25 cellular contexts compared by ENCODE assay signal in the genomic region with DNA sequence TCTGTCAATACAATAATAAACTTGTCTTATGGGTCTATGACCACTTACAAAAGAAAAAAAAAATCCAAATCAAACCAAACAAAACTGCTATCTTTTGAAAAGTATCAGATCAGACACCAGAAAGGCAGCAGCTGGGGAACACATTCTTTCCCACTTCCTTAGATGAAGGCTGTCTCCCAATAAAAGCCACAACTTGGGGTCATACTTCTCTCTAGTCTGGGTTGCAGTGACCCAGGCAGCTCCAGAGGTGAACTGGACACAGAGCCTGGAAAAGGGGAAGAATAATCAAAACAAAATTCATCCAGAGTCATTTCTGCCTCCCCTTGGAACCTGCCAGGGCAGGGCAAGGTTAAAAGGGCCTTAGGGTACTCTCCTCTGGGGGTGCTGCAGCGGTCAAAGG. TPM values are rescaled to one million over a fixed set of nuclear protein-coding genes. Genes with fewer than 3 reads are reported as not detected.
DNase-seq lines count a peak whose midpoint lies in the region; ATAC-seq, FAIRE-seq and TF ChIP-seq lines count a peak whose summit lies in the region.
"Had no signal": no experiment of that assay in that cellular context is flagged by ENCODE, and none has a peak within 500 bp of the region (broad histone marks: within the 10 kb centered on the region; RNA-seq: fewer than 3 reads in every experiment).

No MANE protein-coding gene starts in this region.

- peak overlapping the region; percentile 28 for H4K91ac ChIP-seq in trophoblast cell (ENCODE audit: low read depth, low read length)

- no peak overlapping the region for H2AK5ac ChIP-seq in trophoblast cell (ENCODE audit: low read length)

- H4K12ac ChIP-seq in trophoblast cell (ENCODE audit: low read depth, low read length) = no peak overlapping the region

- H3K4me2 ChIP-seq in trophoblast cell (ENCODE audit: low read length) = no peak overlapping the region
- H3K4me2 ChIP-seq: GM23338 had no signal

- peak overlapping the region; percentile 75 for H2BK12ac ChIP-seq in trophoblast cell (ENCODE audit: low read length)

- H3K4me3 Mint-ChIP-seq in activated T-cell treated with anti-CD3 and anti-CD28 coated beads, Interleukin-2, amount 50 U/mL, for 72 hours = peak overlapping the region in 1 of 2 donors; percentile 3
- no peak overlapping the region for H3K4me3 Mint-ChIP-seq in activated T-cell treated with anti-CD3 and anti-CD28 coated beads, Interleukin-2, amount 50 U/mL, for 4 hours
- H3K4me3 Mint-ChIP-seq in chondrocyte (ENCODE audit: unreplicated experiment) = no peak overlapping the region
- H3K4me3 Mint-ChIP-seq: activated CD4-positive, alpha-beta T cell treated with anti-CD3 and anti-CD28 coated beads, Interleukin-2, amount 10 ng/mL, durations not matched to agents 24 days and 14 days; activated naive CD8-positive, alpha-beta T cell; GM23338 had no signal

- no peaks in the 10 kb centered on the region for H3K27me3 Mint-ChIP-seq in activated T-cell treated with anti-CD3 and anti-CD28 coated beads, Interleukin-2, amount 50 U/mL, for 72 hours (ENCODE audit: low read depth)
- H3K27me3 Mint-ChIP-seq in activated T-cell treated with anti-CD3 and anti-CD28 coated beads, Interleukin-2, amount 50 U/mL, for 4 hours (ENCODE audit: low read depth) = no peaks in the 10 kb centered on the region
- no peaks in the 10 kb centered on the region for H3K27me3 Mint-ChIP-seq in chondrocyte (ENCODE audit: low read depth)
- H3K27me3 Mint-ChIP-seq: activated CD4-positive, alpha-beta T cell treated with anti-CD3 and anti-CD28 coated beads, Interleukin-2, amount 10 ng/mL, durations not matched to agents 24 days and 14 days; activated naive CD8-positive, alpha-beta T cell had no signal

- H3K4me1 ChIP-seq in trophoblast cell (ENCODE audit: control insufficient read depth in 1 of 2, insufficient read depth in 2 of 2, low read length in 2 of 2) = peaks cover 14 to 18% of the 10 kb centered on the region in 2 experiments
- H3K4me1 ChIP-seq in urinary bladder (ENCODE audit: insufficient read depth) = peaks cover 5% of the 10 kb centered on the region

- H3K79me2 ChIP-seq in trophoblast cell (ENCODE audit: control insufficient read depth, insufficient read depth, low read length, poor library complexity) = no peaks in the 10 kb centered on the region

- H2AFZ ChIP-seq in trophoblast cell (ENCODE audit: insufficient read depth, low read length, poor library complexity) = no peak overlapping the region
- H2AFZ ChIP-seq: GM23338 had no signal

- peaks cover 14 to 17% of the 10 kb centered on the region in 2 donors for H3K36me3 Mint-ChIP-seq in activated T-cell treated with anti-CD3 and anti-CD28 coated beads, Interleukin-2, amount 50 U/mL, for 72 hours (ENCODE audit: insufficient read depth in 2 of 2)
- peaks cover 55% of the 10 kb centered on the region for H3K36me3 Mint-ChIP-seq in activated T-cell treated with anti-CD3 and anti-CD28 coated beads, Interleukin-2, amount 50 U/mL, for 4 hours (ENCODE audit: insufficient read depth)
- peaks cover 3% of the 10 kb centered on the region for H3K36me3 Mint-ChIP-seq in chondrocyte (ENCODE audit: low read depth)

- H3K4me3 ChIP-seq in trophoblast cell (ENCODE audit: low read depth, low read length) (no peak overlapping the region), urinary bladder (ENCODE audit: low read depth, low read length) (no peak overlapping the region)
- H3K4me3 ChIP-seq: GM23338, SK-N-MC had no signal

- no peak for DNase-seq in activated T-cell treated with anti-CD3 and anti-CD28 coated beads, Interleukin-2, amount 50 U/mL, for 72 hours
- no peak for DNase-seq in activated T-cell treated with anti-CD3 and anti-CD28 coated beads, Interleukin-2, amount 50 U/mL, for 4 hours
- no peak for DNase-seq in chondrocyte (ENCODE audit: low spot score)
- DNase-seq in trophoblast cell = no peak
- DNase-seq in frontal cortex (ENCODE audit: low spot score in 2 of 2) = no peak
- no peak for DNase-seq in NCI-H345 treated with DMSO at 0.1 percent for 48 hours (lab: John Stamatoyannopoulos, UW; ENCODE audit: unreplicated experiment)
- DNase-seq: activated CD4-positive, alpha-beta T cell treated with anti-CD3 and anti-CD28 coated beads, Interleukin-2, amount 10 ng/mL, durations not matched to agents 24 days and 14 days; activated T-cell treated with anti-CD3 and anti-CD28 coated beads, Interleukin-2, amount 50 U/mL, for 1 hour; COR-L47; hypothalamus; kidney glomerular epithelial cell; NCI-H1417 treated with DMSO at 0.1 percent for 48 hours; NCI-H345; stimulated activated CD4-positive, alpha-beta T cell treated with anti-CD3 and anti-CD28 coated beads, Interleukin-4, amount 100 ng/mL, for 24 hours; stimulated activated CD8-positive, alpha-beta memory T cell treated with anti-CD3 and anti-CD28 coated beads, Interleukin-4, amount 100 ng/mL, for 48 hours had no signal

- H2BK5ac ChIP-seq in trophoblast cell (ENCODE audit: low read depth, low read length, poor library complexity) = no peak overlapping the region

- H3K9ac ChIP-seq in trophoblast cell (ENCODE audit: low read length) = no peak overlapping the region

- H3K27ac ChIP-seq in trophoblast cell (ENCODE audit: low read depth, low read length) = peak overlapping the region; percentile 16
- peak overlapping the region; percentile 15 for H3K27ac ChIP-seq in urinary bladder (ENCODE audit: low read depth)
- H3K27ac ChIP-seq: SK-N-MC had no signal

- H3K4ac ChIP-seq in trophoblast cell (ENCODE audit: low read depth, low read length) = no peak overlapping the region

- TF ChIP-seq CTCF in chondrocyte (IDR thresholded peaks at IDR 0.05) = no peak

- peaks cover 43% of the 10 kb centered on the region for H3K4me1 Mint-ChIP-seq in activated T-cell treated with anti-CD3 and anti-CD28 coated beads, Interleukin-2, amount 50 U/mL, for 72 hours (ENCODE audit: low read depth)
- H3K4me1 Mint-ChIP-seq in activated T-cell treated with anti-CD3 and anti-CD28 coated beads, Interleukin-2, amount 50 U/mL, for 4 hours (ENCODE audit: low read depth) = peaks cover 69% of the 10 kb centered on the region
- H3K4me1 Mint-ChIP-seq in chondrocyte (ENCODE audit: low read depth) = peaks cover 85% of the 10 kb centered on the region

- no peak overlapping the region for H2BK120ac ChIP-seq in trophoblast cell (ENCODE audit: insufficient read depth, low read length, poor library complexity)

- H4K8ac ChIP-seq in trophoblast cell (ENCODE audit: low read depth, low read length) = no peak overlapping the region

- H3K36me3 ChIP-seq in trophoblast cell (ENCODE audit: control insufficient read depth in 1 of 2, insufficient read depth in 2 of 2, low read length in 2 of 2) (peaks cover 5 to 6% of the 10 kb centered on the region in 2 experiments), urinary bladder (ENCODE audit: insufficient read depth) (no peaks in the 10 kb centered on the region)

- H3K23ac ChIP-seq in trophoblast cell (ENCODE audit: low read length) = no peak overlapping the region

- H3K9me3 ChIP-seq in trophoblast cell (ENCODE audit: insufficient read depth, low read depth, low read length) = no peaks in the 10 kb centered on the region
- H3K9me3 ChIP-seq: neutrophil had no signal

- H3K27me3 ChIP-seq in trophoblast cell (ENCODE audit: insufficient read depth, low read length) = no peaks in the 10 kb centered on the region
- H3K27me3 ChIP-seq: neutrophil had no signal

- no peak overlapping the region for H3K14ac ChIP-seq in trophoblast cell (ENCODE audit: low read length)

- H3K9me3 Mint-ChIP-seq in activated T-cell treated with anti-CD3 and anti-CD28 coated beads, Interleukin-2, amount 50 U/mL, for 72 hours = no peaks in the 10 kb centered on the region
- H3K9me3 Mint-ChIP-seq in activated T-cell treated with anti-CD3 and anti-CD28 coated beads, Interleukin-2, amount 50 U/mL, for 4 hours = no peaks in the 10 kb centered on the region
- H3K9me3 Mint-ChIP-seq in chondrocyte (ENCODE audit: low read depth) = no peaks in the 10 kb centered on the region
- H3K9me3 Mint-ChIP-seq: activated CD4-positive, alpha-beta T cell treated with anti-CD3 and anti-CD28 coated beads, Interleukin-2, amount 10 ng/mL, durations not matched to agents 24 days and 14 days; GM23338 had no signal

- ATAC-seq in activated T-cell treated with anti-CD3 and anti-CD28 coated beads, Interleukin-2, amount 50 U/mL, for 72 hours (replicated peaks in 1 of 2) = no peak
- no peak for ATAC-seq in activated T-cell treated with anti-CD3 and anti-CD28 coated beads, Interleukin-2, amount 50 U/mL, for 4 hours
- ATAC-seq in GM21526 (IDR thresholded peaks at IDR 0.05; ENCODE audit: low FRiP score, unreplicated experiment) = no peak
- ATAC-seq: GM23338, sciatic nerve had no signal

- H3K27ac Mint-ChIP-seq in activated T-cell treated with anti-CD3 and anti-CD28 coated beads, Interleukin-2, amount 50 U/mL, for 72 hours = peak overlapping the region; percentile 45
- H3K27ac Mint-ChIP-seq in chondrocyte (ENCODE audit: unreplicated experiment) = peak overlapping the region; percentile 83
- H3K27ac Mint-ChIP-seq: activated CD4-positive, alpha-beta T cell treated with anti-CD3 and anti-CD28 coated beads, Interleukin-2, amount 10 ng/mL, durations not matched to agents 24 days and 14 days; GM23338 had no signal

- no CpG with 5 or more reads among the region's 1 CpG for WGBS in trophoblast cell (ENCODE audit: extremely low coverage, insufficient coverage, insufficient read length)
- 96% methylated on average over 1 of the region's 1 CpG for WGBS in urinary bladder

- H3K18ac ChIP-seq in trophoblast cell (ENCODE audit: low read length) = no peak overlapping the region

- peaks cover 2% of the 10 kb centered on the region for H3K79me1 ChIP-seq in trophoblast cell (ENCODE audit: low read length)

- no peak for FAIRE-seq in frontal cortex (lab: Jason Lieb, UNC)
- FAIRE-seq: A204.1, G401.6, GM12892 had no signal

RNA-seq across cellular contexts. Expression of gene ATXN1, which starts 19.1 kb away (rescaled TPM):
- total RNA-seq in activated T-cell treated with anti-CD3 and anti-CD28 coated beads, Interleukin-2, amount 50 U/mL, for 72 hours = 10 to 100 TPM; 46.5 to 65.1 TPM
- total RNA-seq in activated T-cell treated with anti-CD3 and anti-CD28 coated beads, Interleukin-2, amount 50 U/mL, for 4 hours = 10 to 100 TPM; 39.5 to 63.8 (median 45.1) TPM
- 59.6 to 65.0 TPM (median 64.5 TPM) in 3 replicates for total RNA-seq in chondrocyte
- 10.5 and 11.1 TPM in 2 replicates for polyA plus RNA-seq in trophoblast cell (2013)
- total RNA-seq in urinary bladder = 137 TPM
- polyA plus RNA-seq in urinary bladder = 15.8 TPM
- total RNA-seq in frontal cortex = 52.2 TPM
